In genomic region chr5:102747386-102748166, GRCh38 we compare ENCODE assay signal across 15 cellular contexts. TPM values are rescaled to one million over a fixed set of nuclear protein-coding genes. Genes with fewer than 3 reads are reported as not detected.
DNase-seq lines count a peak whose midpoint lies in the region; ATAC-seq and TF ChIP-seq lines count a peak whose summit lies in the region.
"Had no signal": no experiment of that assay in that cellular context is flagged by ENCODE, and none has a peak within 500 bp of the region (broad histone marks: within the 10 kb centered on the region; RNA-seq: fewer than 3 reads in every experiment).

No MANE protein-coding gene starts in this region.

- no peak overlapping the region for H3K4me2 ChIP-seq in PC-3 (ENCODE audit: low read length)

- CTCF ChIA-PET in PC-3 (lab: Charles Lee): interaction anchor here (1.0 kb wide), 1 partner anchor 65 kb away, joined by 3 read pairs; no protein-coding TSS in a partner anchor

- no peaks in the 10 kb centered on the region for H3K4me1 ChIP-seq in PC-3 (ENCODE audit: insufficient read depth, low read length)
- H3K4me1 ChIP-seq: adrenal gland had no signal

- H3K27ac ChIP-seq in PC-3 (ENCODE audit: low read length): no peak overlapping the region
- H3K27ac ChIP-seq: adrenal gland had no signal

- no peak overlapping the region for H3K9ac ChIP-seq in PC-3 (ENCODE audit: low read length)

- no TSS peak for BruUV-seq in PC-3 (replicated peaks; lab: Mats Ljungman, UMichigan)

- H4K20me1 ChIP-seq in PC-3 (ENCODE audit: low read length): no peaks in the 10 kb centered on the region

- no peaks in the 10 kb centered on the region for H3K36me3 ChIP-seq in PC-3 (ENCODE audit: low read depth, low read length)
- H3K36me3 ChIP-seq: adrenal gland had no signal

- peak; percentile 77 for ATAC-seq in GM18511 (IDR thresholded peaks at IDR 0.05; ENCODE audit: unreplicated experiment)
- peak; percentile 77 for ATAC-seq in GM19463 (IDR thresholded peaks at IDR 0.05; ENCODE audit: unreplicated experiment)
- peak; percentile 76 for ATAC-seq in HG02973 (IDR thresholded peaks at IDR 0.05; ENCODE audit: unreplicated experiment)
- no peak for ATAC-seq in PC-3
- ATAC-seq: natural killer cell had no signal

- peak overlapping the region; percentile 63 for H3K27ac Mint-ChIP-seq in activated T-helper 1 cell treated with anti-CD3 and anti-CD28 coated beads, Interleukin-12 subunit alpha, Interleukin-12 subunit beta, Interleukin-2, Interleukin-4 antibody, amounts not matched to agents 30 ng/mL and 10 ng/mL and 1 ng/mL, durations not matched to agents 14 hours and 24 hours and 36 hours
- no peak overlapping the region for H3K27ac Mint-ChIP-seq in chondrocyte (ENCODE audit: unreplicated experiment)
- H3K27ac Mint-ChIP-seq: natural killer cell had no signal

- no peaks in the 10 kb centered on the region for H3K9me3 ChIP-seq in PC-3 (ENCODE audit: low read length)
- H3K9me3 ChIP-seq: adrenal gland had no signal

- POLR2A ChIA-PET in PC-3 (lab: Charles Lee; ENCODE audit: unreplicated experiment): no interaction called here

- peaks cover 1% of the 10 kb centered on the region for H3K9me3 Mint-ChIP-seq in activated T-helper 1 cell treated with anti-CD3 and anti-CD28 coated beads, Interleukin-12 subunit alpha, Interleukin-12 subunit beta, Interleukin-2, Interleukin-4 antibody, amounts not matched to agents 30 ng/mL and 10 ng/mL and 1 ng/mL, durations not matched to agents 14 hours and 24 hours and 36 hours
- no peaks in the 10 kb centered on the region for H3K9me3 Mint-ChIP-seq in chondrocyte (ENCODE audit: low read depth)
- H3K9me3 Mint-ChIP-seq: natural killer cell had no signal

- H2AFZ ChIP-seq in PC-3 (ENCODE audit: low read length): no peak overlapping the region

- no peaks in the 10 kb centered on the region for H3K9me2 ChIP-seq in PC-3 (replicated peaks; ENCODE audit: low read length)

- intact Hi-C loops in activated T-helper 1 cell treated with anti-CD3 and anti-CD28 coated beads, Interleukin-12 subunit alpha, Interleukin-12 subunit beta, Interleukin-2, Interleukin-4 antibody, amounts not matched to agents 30 ng/mL and 10 ng/mL and 1 ng/mL, durations not matched to agents 14 hours and 24 hours and 36 hours (cut with micrococcal nuclease): loop anchor here (1.0 to 10.0 kb wide), 5 partner anchors 9 to 1913 kb away; no protein-coding TSS in a partner anchor
- intact Hi-C loops in PC-3 (cut with micrococcal nuclease): no loop called here

- peaks cover 6% of the 10 kb centered on the region for H3K36me3 Mint-ChIP-seq in activated T-helper 1 cell treated with anti-CD3 and anti-CD28 coated beads, Interleukin-12 subunit alpha, Interleukin-12 subunit beta, Interleukin-2, Interleukin-4 antibody, amounts not matched to agents 30 ng/mL and 10 ng/mL and 1 ng/mL, durations not matched to agents 14 hours and 24 hours and 36 hours (ENCODE audit: low read depth)
- H3K36me3 Mint-ChIP-seq in chondrocyte (ENCODE audit: low read depth): no peaks in the 10 kb centered on the region
- H3K36me3 Mint-ChIP-seq: natural killer cell had no signal

- peak overlapping the region; percentile 20 for H3K4me3 Mint-ChIP-seq in activated T-helper 1 cell treated with anti-CD3 and anti-CD28 coated beads, Interleukin-12 subunit alpha, Interleukin-12 subunit beta, Interleukin-2, Interleukin-4 antibody, amounts not matched to agents 30 ng/mL and 10 ng/mL and 1 ng/mL, durations not matched to agents 14 hours and 24 hours and 36 hours
- H3K4me3 Mint-ChIP-seq in chondrocyte (ENCODE audit: unreplicated experiment): no peak overlapping the region
- H3K4me3 Mint-ChIP-seq: natural killer cell had no signal

- no peak overlapping the region for H3K4me3 ChIP-seq in PC-3 (ENCODE audit: low read length)
- H3K4me3 ChIP-seq: adrenal gland had no signal

- H3F3A ChIP-seq in PC-3 (ENCODE audit: low read length, unreplicated experiment): no peaks in the 10 kb centered on the region

- H3K79me2 ChIP-seq in PC-3 (ENCODE audit: low read length): no peaks in the 10 kb centered on the region

- peaks cover 21% of the 10 kb centered on the region for H3K4me1 Mint-ChIP-seq in activated T-helper 1 cell treated with anti-CD3 and anti-CD28 coated beads, Interleukin-12 subunit alpha, Interleukin-12 subunit beta, Interleukin-2, Interleukin-4 antibody, amounts not matched to agents 30 ng/mL and 10 ng/mL and 1 ng/mL, durations not matched to agents 14 hours and 24 hours and 36 hours (ENCODE audit: low read depth)
- H3K4me1 Mint-ChIP-seq in chondrocyte (ENCODE audit: low read depth): peaks cover 3% of the 10 kb centered on the region
- H3K4me1 Mint-ChIP-seq: natural killer cell had no signal

- no peak for TF ChIP-seq CTCF in PC-3 (conservative IDR thresholded peaks at IDR 0.05; ENCODE audit: low read depth, low read length)
- TF ChIP-seq CTCF in chondrocyte (IDR thresholded peaks at IDR 0.05): no peak

- no peak for DNase-seq in activated T-helper 1 cell treated with anti-CD3 and anti-CD28 coated beads, Interleukin-12 subunit alpha, Interleukin-12 subunit beta, Interleukin-2, Interleukin-4 antibody, amounts not matched to agents 30 ng/mL and 10 ng/mL and 1 ng/mL, durations not matched to agents 14 hours and 24 hours and 36 hours (ENCODE audit: low spot score)
- DNase-seq in NCI-H446 (lab: John Stamatoyannopoulos, UW) (no peak), dedifferentiated amniotic fluid mesenchymal stem cell (ENCODE audit: extremely low spot score) (no peak), PC-3 (no peak), chondrocyte (ENCODE audit: low spot score) (no peak)
- DNase-seq: activated CD4-positive, alpha-beta T cell treated with anti-CD3 and anti-CD28 coated beads, Interleukin-2, amount 50 U/mL, for 1 hour; adrenal gland; dermis blood vessel endothelial cell; kidney; natural killer cell; NCI-H1694; SW 1271 had no signal

- no peaks in the 10 kb centered on the region for H3K27me3 ChIP-seq in PC-3 (ENCODE audit: low read length)
- H3K27me3 ChIP-seq: adrenal gland had no signal

- H3K27me3 Mint-ChIP-seq in activated T-helper 1 cell treated with anti-CD3 and anti-CD28 coated beads, Interleukin-12 subunit alpha, Interleukin-12 subunit beta, Interleukin-2, Interleukin-4 antibody, amounts not matched to agents 30 ng/mL and 10 ng/mL and 1 ng/mL, durations not matched to agents 14 hours and 24 hours and 36 hours (ENCODE audit: insufficient read depth): no peaks in the 10 kb centered on the region
- no peaks in the 10 kb centered on the region for H3K27me3 Mint-ChIP-seq in chondrocyte (ENCODE audit: low read depth)

RNA-seq across cellular contexts. Expression of gene PAM, which starts 7.5 kb away (rescaled TPM):
- 74.0 and 80.7 TPM in 2 replicates for total RNA-seq in activated T-helper 1 cell treated with anti-CD3 and anti-CD28 coated beads, Interleukin-12 subunit alpha, Interleukin-12 subunit beta, Interleukin-2, Interleukin-4 antibody, amounts not matched to agents 30 ng/mL and 10 ng/mL and 1 ng/mL, durations not matched to agents 14 hours and 24 hours and 36 hours
- total RNA-seq in PC-3 (2014; rRNA removed): 90.0 and 153 TPM in 2 replicates
- 277 to 341 TPM (median 293 TPM) in 3 replicates for total RNA-seq in chondrocyte
